Comparison of ENCODE assay signal across 26 cellular contexts in the genomic region with DNA sequence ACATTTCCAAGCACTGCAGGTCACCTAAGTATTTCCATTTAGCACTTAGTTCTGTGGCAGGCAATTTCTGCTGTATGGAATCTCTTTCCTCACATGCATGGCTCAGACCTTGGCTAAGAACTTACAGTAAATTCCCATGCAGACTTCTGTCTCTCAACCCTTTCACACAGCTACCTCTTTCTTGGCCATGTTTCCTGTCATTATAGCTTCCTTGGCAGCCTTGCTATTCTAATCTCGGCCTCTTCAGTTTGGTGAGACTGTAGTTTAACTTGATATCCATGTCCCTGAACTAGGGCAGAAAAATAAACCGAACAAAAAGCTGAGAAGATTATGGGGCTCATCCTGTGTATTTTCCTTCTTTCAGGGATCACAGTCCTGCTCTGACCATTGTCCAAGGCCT.
"Had no signal": no experiment of that assay in that cellular context is flagged by ENCODE, and none has a peak within 500 bp of the region (broad histone marks: within the 10 kb centered on the region; RNA-seq: fewer than 3 reads in every experiment).

No MANE protein-coding gene starts in this region.

- H3K27me3 ChIP-seq: ascending aorta, brain microvascular endothelial cell, esophagus muscularis mucosa, left lung, suprapubic skin, tibial artery, upper lobe of right lung had no signal

- ATAC-seq: left lung; naive thymus-derived CD4-positive, alpha-beta T cell; pancreas; upper lobe of right lung had no signal

- H3K9me3 ChIP-seq: ascending aorta, esophagus muscularis mucosa, left lung, pancreas, prostate gland, suprapubic skin, tibial artery, upper lobe of right lung had no signal

- DNase-seq: activated CD4-positive, alpha-beta memory T cell treated with anti-CD3 and anti-CD28 coated beads for 36 hours; activated CD4-positive, alpha-beta T cell treated with anti-CD3 and anti-CD28 coated beads, Interleukin-2, amount 10 ng/mL, durations not matched to agents 24 days and 14 days; activated CD4-positive, CD25-positive, alpha-beta regulatory T cell treated with anti-CD3 and anti-CD28 coated beads, Interleukin-2, amount 50 U/mL, for 72 hours; activated CD8-positive, alpha-beta memory T cell treated with anti-CD3 and anti-CD28 coated beads, Interleukin-2, amount 50 U/mL, for 4 hours; activated effector memory CD4-positive, alpha-beta T cell treated with anti-CD3 and anti-CD28 coated beads, Interleukin-2, amount 50 U/mL, for 16 hours; activated naive CD4-positive, alpha-beta T cell treated with anti-CD3 and anti-CD28 coated beads for 36 hours; activated naive CD8-positive, alpha-beta T cell treated with anti-CD3 and anti-CD28 coated beads for 36 hours; activated T-cell treated with anti-CD3 and anti-CD28 coated beads, Interleukin-2, amount 50 U/mL, for 1 hour; brain microvascular endothelial cell; central memory CD4-positive, alpha-beta T cell; endodermal cell; left lung; naive thymus-derived CD4-positive, alpha-beta T cell; nucleus accumbens; pancreas; retina; stimulated activated CD4-positive, alpha-beta T cell treated with anti-CD3 and anti-CD28 coated beads, Interleukin-15, amount 100 ng/mL, for 24 hours; stimulated activated naive CD4-positive, alpha-beta T cell; T-helper 9 cell; tibial artery; upper lobe of right lung had no signal

- H3K27ac ChIP-seq: ascending aorta, brain microvascular endothelial cell, esophagus muscularis mucosa, left lung, pancreas, prostate gland, suprapubic skin, tibial artery, upper lobe of right lung, VCaP had no signal

- H3K4me3 ChIP-seq: ascending aorta, esophagus muscularis mucosa, left lung, pancreas, prostate gland, suprapubic skin, tibial artery, upper lobe of right lung had no signal

- H3K4me1 ChIP-seq: ascending aorta, esophagus muscularis mucosa, left lung, pancreas, prostate gland, suprapubic skin, tibial artery, upper lobe of right lung had no signal

- H3K36me3 ChIP-seq: ascending aorta, brain microvascular endothelial cell, esophagus muscularis mucosa, left lung, pancreas, prostate gland, suprapubic skin, tibial artery, upper lobe of right lung had no signal
